ENCODE assay signal across 11 cellular contexts in genomic region chr17:6554871-6555330, GRCh38. TPM values are rescaled to one million over a fixed set of nuclear protein-coding genes. Genes with fewer than 3 reads are reported as not detected.
DNase-seq lines count a peak whose midpoint lies in the region; ATAC-seq and TF ChIP-seq lines count a peak whose summit lies in the region.
"Had no signal": no experiment of that assay in that cellular context is flagged by ENCODE, and none has a peak within 500 bp of the region (broad histone marks: within the 10 kb centered on the region; RNA-seq: fewer than 3 reads in every experiment).

No MANE protein-coding gene starts in this region.

- TF ChIP-seq CTCF in RWPE1 (conservative IDR thresholded peaks at IDR 0.05; ENCODE audit: low read depth) (no peak), osteoblast (IDR thresholded peaks at IDR 0.05; ENCODE audit: extremely low read depth, low read depth, low read length) (no peak)

- peaks cover 13 to 22% (median 16%) of the 10 kb centered on the region in 10 experiments; a peak in 19 of 20 replicates for H3K4me1 ChIP-seq in BLaER1 treated with 17β-estradiol and CSF1 and Interleukin-3, amounts not matched to agents 10 nM and 100 nM
- H3K4me1 ChIP-seq in osteoblast (ENCODE audit: insufficient read depth, low read length), result peaks cover 13% of the 10 kb centered on the region

- ATAC-seq in esophagus mucosa (peak; percentile 18), GM21737 (IDR thresholded peaks at IDR 0.05; ENCODE audit: unreplicated experiment) (no peak), GM19395 (IDR thresholded peaks at IDR 0.05; ENCODE audit: unreplicated experiment) (no peak)

- H3K27ac ChIP-seq in BLaER1 treated with 17β-estradiol and CSF1 and Interleukin-3, amounts not matched to agents 10 nM and 100 nM, result no peak overlapping the region
- H3K27ac ChIP-seq in RWPE1, result peak overlapping the region; percentile 100
- no peak overlapping the region for H3K27ac ChIP-seq in osteoblast (ENCODE audit: low read depth, low read length)

- POLR2A ChIA-PET in RWPE1 (lab: Yijun Ruan, JAX; ENCODE audit: low non-redundant PET), result interaction anchor here (0.7 kb wide), 2 partner anchors 22 to 84 kb away, joined by 3 to 4 read pairs; no protein-coding TSS in a partner anchor

- H3K4me3 ChIP-seq in BLaER1 treated with 17β-estradiol and CSF1 and Interleukin-3, amounts not matched to agents 10 nM and 100 nM, result peak overlapping the region in 5 of 10 experiments; percentile 47 to 69 (median 57); a peak in 7 of 20 replicates
- H3K4me3 ChIP-seq in osteoblast (ENCODE audit: insufficient read depth, low read length), result peak overlapping the region; percentile 73

- CTCF ChIA-PET in RWPE1 (lab: Yijun Ruan, JAX), result interaction anchor here (0.7 to 1.4 kb wide), 4 partner anchors 50 to 88 kb away, joined by 3 to 4 read pairs (median 3); no protein-coding TSS in a partner anchor

- H4K20me1 ChIP-seq in BLaER1 treated with 17β-estradiol and CSF1 and Interleukin-3, amounts not matched to agents 10 nM and 100 nM, result peaks cover 0 to 59% (median 28%) of the 10 kb centered on the region in 11 experiments; a peak in 17 of 22 replicates
- peaks cover 13% of the 10 kb centered on the region for H4K20me1 ChIP-seq in osteoblast (ENCODE audit: insufficient read depth, low read length)

- no peaks in the 10 kb centered on the region for H3K79me2 ChIP-seq in osteoblast (ENCODE audit: insufficient read depth, low read length)

- DNase-seq in RWPE1 (ENCODE audit: low spot score) (no peak), osteoblast (ENCODE audit: insufficient read length, low spot score, missing footprints) (peak; percentile 85), T1000 (lab: John Stamatoyannopoulos, UW) (no peak)
- DNase-seq in activated T-cell treated with anti-CD3 and anti-CD28 coated beads, Interleukin-2, amount 50 U/mL, for 48 hours, result no peak
- DNase-seq: DND-41; effector CD8-positive, alpha-beta T cell; NCI-H774 had no signal

- H3K9me3 ChIP-seq in BLaER1 treated with 17β-estradiol and CSF1 and Interleukin-3, amounts not matched to agents 10 nM and 100 nM (replicated peaks in 1 of 11), result no peaks in the 10 kb centered on the region
- no peaks in the 10 kb centered on the region for H3K9me3 ChIP-seq in osteoblast (ENCODE audit: low read depth, low read length)

- H2AFZ ChIP-seq in osteoblast (ENCODE audit: low read length), result peak overlapping the region; percentile 80

- peak overlapping the region in 1 of 11 experiments; percentile 25; a peak in 3 of 22 replicates for H3K9ac ChIP-seq in BLaER1 treated with 17β-estradiol and CSF1 and Interleukin-3, amounts not matched to agents 10 nM and 100 nM

- H3K36me3 ChIP-seq in BLaER1 treated with 17β-estradiol and CSF1 and Interleukin-3, amounts not matched to agents 10 nM and 100 nM, result no peaks in the 10 kb centered on the region
- no peaks in the 10 kb centered on the region for H3K36me3 ChIP-seq in osteoblast (ENCODE audit: insufficient read depth, low read length)

- H3K4me2 ChIP-seq in BLaER1 treated with 17β-estradiol and CSF1 and Interleukin-3, amounts not matched to agents 10 nM and 100 nM, result peak overlapping the region; percentile 87 to 95 (median 91); a peak in 20 of 22 replicates
- H3K4me2 ChIP-seq in osteoblast (ENCODE audit: insufficient read depth, low read length), result peak overlapping the region; percentile 81

- H3K27me3 ChIP-seq in BLaER1 treated with 17β-estradiol and CSF1 and Interleukin-3, amounts not matched to agents 10 nM and 100 nM, result peaks cover 71 to 85% (median 82%) of the 10 kb centered on the region in 11 experiments
- H3K27me3 ChIP-seq in osteoblast (ENCODE audit: insufficient read depth, low read length), result peaks cover 10% of the 10 kb centered on the region

RNA-seq across cellular contexts. Expression of gene PITPNM3, which starts 1.5 kb away (rescaled TPM):
- total RNA-seq in esophagus mucosa (20.1 TPM), osteoblast (1.8 TPM in 2 replicates)
